Comparison of ENCODE assay signal across 17 cellular contexts in genomic region chr2:24878341-24878740, GRCh38. TPM values are rescaled to one million over a fixed set of nuclear protein-coding genes. Genes with fewer than 3 reads are reported as not detected.
DNase-seq lines count a peak whose midpoint lies in the region; ATAC-seq and TF ChIP-seq lines count a peak whose summit lies in the region.
"Had no signal": no experiment of that assay in that cellular context is flagged by ENCODE, and none has a peak within 500 bp of the region (broad histone marks: within the 10 kb centered on the region; RNA-seq: fewer than 3 reads in every experiment).

No MANE protein-coding gene starts in this region.

- H3K27ac Mint-ChIP-seq in HFFc6 = peak overlapping the region; percentile 96
- H3K27ac Mint-ChIP-seq: CD4-positive, alpha-beta T cell had no signal

- TF ChIP-seq EP300 in esophagus muscularis mucosa (IDR thresholded peaks at IDR 0.05) = no peak

- H3K36me3 ChIP-seq in esophagus muscularis mucosa (no peaks in the 10 kb centered on the region), vagina (no peaks in the 10 kb centered on the region)

- H3K4me1 ChIP-seq in esophagus muscularis mucosa (peaks cover 9 to 31% (median 17%) of the 10 kb centered on the region in 4 donors), vagina (peaks cover 18% of the 10 kb centered on the region)

- DNase-seq in HFFc6 = peak; percentile 73
- no peak for DNase-seq in esophagus muscularis mucosa (ENCODE audit: extremely low spot score)
- DNase-seq in mesenteric fat pad (ENCODE audit: low spot score) = peak; percentile 71
- DNase-seq in vagina (ENCODE audit: extremely low spot score in 2 of 2) = no peak
- DNase-seq in stimulated activated CD4-positive, alpha-beta T cell treated with anti-CD3 and anti-CD28 coated beads, Interleukin-4, amount 100 ng/mL, for 24 hours = no peak
- DNase-seq: CD4-positive, alpha-beta T cell; COR-L47; DMS153; GF-D8; Karpas-422; NCI-H1105 treated with DMSO at 0.1 percent for 48 hours; NCI-H2081 treated with DMSO at 0.1 percent for 48 hours; NCI-H2171 treated with DMSO at 0.1 percent for 48 hours; NCI-H526; Right ventricle myocardium superior had no signal

- ATAC-seq in HG02759 (IDR thresholded peaks at IDR 0.05; ENCODE audit: unreplicated experiment) (no peak), GM21825 (IDR thresholded peaks at IDR 0.05; ENCODE audit: unreplicated experiment) (no peak)

- H3K4me3 ChIP-seq in esophagus muscularis mucosa (no peak overlapping the region), vagina (no peak overlapping the region)

- TF ChIP-seq CTCF in HFFc6 (IDR thresholded peaks at IDR 0.05) (no peak), esophagus muscularis mucosa (IDR thresholded peaks at IDR 0.05) (no peak), vagina (IDR thresholded peaks at IDR 0.05) (no peak)

- no peaks in the 10 kb centered on the region for H3K9me3 Mint-ChIP-seq in HFFc6
- H3K9me3 Mint-ChIP-seq: CD4-positive, alpha-beta T cell had no signal

- peak overlapping the region; percentile 80 for H3K4me3 Mint-ChIP-seq in HFFc6
- H3K4me3 Mint-ChIP-seq: CD4-positive, alpha-beta T cell had no signal

- TF ChIP-seq POLR2A in esophagus muscularis mucosa (IDR thresholded peaks at IDR 0.05; ENCODE audit: low read depth) (no peak), vagina (IDR thresholded peaks at IDR 0.05) (no peak)

- WGBS in esophagus muscularis mucosa = 89% methylated on average over 10 of the region's 10 CpGs

- H3K27me3 ChIP-seq in esophagus muscularis mucosa (no peaks in the 10 kb centered on the region), vagina (no peaks in the 10 kb centered on the region)

- H3K27ac ChIP-seq in esophagus muscularis mucosa (replicated peaks in 1 of 4) (peak overlapping the region; percentile 27 to 51 (median 40)), vagina (peak overlapping the region; percentile 46)

- H3K4me1 Mint-ChIP-seq in HFFc6 (ENCODE audit: low read depth) = peaks cover 55% of the 10 kb centered on the region

- H3K27me3 Mint-ChIP-seq in HFFc6 (ENCODE audit: insufficient read depth) = no peaks in the 10 kb centered on the region
- H3K27me3 Mint-ChIP-seq: CD4-positive, alpha-beta T cell had no signal

- no peaks in the 10 kb centered on the region for H3K9me3 ChIP-seq in esophagus muscularis mucosa
- H3K9me3 ChIP-seq in vagina = no peaks in the 10 kb centered on the region

- H3K36me3 Mint-ChIP-seq in HFFc6 (ENCODE audit: low read depth) = peaks cover 4% of the 10 kb centered on the region

- intact Hi-C loops in esophagus muscularis mucosa (cut with DNase I) = no loop called here
- intact Hi-C loops in vagina (cut with DNase I) = no loop called here

RNA-seq across cellular contexts. Expression of gene ADCY3, which starts 41.7 kb away (rescaled TPM):
- total RNA-seq in HFFc6 (2021; fragmentation: NEBNext Ultra II Directional; extraction: Animal tissue kit (Norgen Biotek cat#: 25700)) = 10 to 100 TPM; 54.4 to 80.7 (median 72.0) TPM
- total RNA-seq in esophagus muscularis mucosa (10 to 100 TPM; 21.2 to 70.6 (median 53.8) TPM), mesenteric fat pad (216 TPM), vagina (90.6 TPM)

Comparison
In these comparisons a context has a peak if more than half of its experiments do, and no peak if none do; other contexts are left out.
1. DNase-seq: peak in HFFc6 (single experiment) and mesenteric fat pad (single experiment); none in esophagus muscularis mucosa (single experiment), vagina (0 of 2) and stimulated activated CD4-positive, alpha-beta T cell treated with anti-CD3 and anti-CD28 coated beads, Interleukin-4, amount 100 ng/mL, for 24 hours (single experiment).